Comparison of ENCODE assay signal across 14 cellular contexts in the genomic region with DNA sequence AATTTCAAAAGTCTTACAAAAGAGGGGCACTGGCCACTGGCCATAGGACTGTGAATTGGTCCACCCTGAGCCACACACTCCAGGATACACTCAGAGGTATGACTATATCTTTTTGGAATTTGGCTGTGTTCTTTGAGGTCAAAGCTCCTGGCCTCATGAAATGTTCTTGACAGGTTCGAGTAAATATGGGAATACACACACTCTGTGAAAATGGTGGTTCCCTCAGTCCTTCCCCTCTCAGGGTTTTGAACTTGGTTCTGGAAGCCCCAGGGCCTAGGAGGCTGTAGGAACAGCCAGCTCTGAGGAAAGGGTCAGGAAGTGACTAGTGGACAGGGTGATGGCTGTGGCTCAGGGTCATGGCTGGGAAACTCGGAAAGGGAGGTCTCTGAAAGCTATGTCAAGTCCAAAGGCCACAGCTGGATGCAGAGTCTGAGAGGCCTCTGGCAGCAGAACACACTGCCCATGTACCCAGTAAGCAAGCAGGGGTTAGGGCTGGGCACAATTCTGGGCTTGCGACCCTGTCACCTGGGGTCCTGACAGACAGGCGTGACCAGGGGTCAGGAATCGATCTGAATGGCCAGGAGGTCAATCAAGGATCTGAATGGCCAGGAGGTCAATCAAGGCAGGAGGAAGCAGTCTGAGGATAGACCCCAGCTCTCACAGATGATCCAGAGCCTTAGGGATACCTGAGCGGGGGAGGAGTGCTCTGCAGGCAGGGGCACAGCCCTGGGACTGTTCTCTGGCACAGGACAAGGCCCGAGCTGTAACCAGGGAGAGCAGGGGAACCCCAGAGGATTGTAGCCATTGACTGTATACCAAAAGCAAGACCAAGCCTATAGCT.
DNase-seq lines count a peak whose midpoint lies in the region; ATAC-seq, FAIRE-seq and TF ChIP-seq lines count a peak whose summit lies in the region.
"Had no signal": no experiment of that assay in that cellular context is flagged by ENCODE, and none has a peak within 500 bp of the region (broad histone marks: within the 10 kb centered on the region; RNA-seq: fewer than 3 reads in every experiment).

No MANE protein-coding gene starts in this region.

- H3K4me2 ChIP-seq in HCT116 (ENCODE audit: low read length), result peak overlapping the region; percentile 26
- no peak overlapping the region for H3K4me2 ChIP-seq in keratinocyte (ENCODE audit: control insufficient read depth, extremely low read depth, insufficient read depth, low read depth, low read length)

- FAIRE-seq in keratinocyte (lab: Jason Lieb, UNC), result peak; percentile 56

- no peak overlapping the region for H3K4me3 Mint-ChIP-seq in MCF 10A (ENCODE audit: unreplicated experiment)

- H3K4me1 Mint-ChIP-seq in MCF 10A (ENCODE audit: insufficient read depth, unreplicated experiment), result peaks cover 50% of the 10 kb centered on the region

- TF ChIP-seq RAD21 in HCT116 (IDR thresholded peaks at IDR 0.05; ENCODE audit: low read depth), result no peak

- intact Hi-C loops in HCT116 (cut with micrococcal nuclease) (no loop called here), MCF 10A (cut with micrococcal nuclease) (loop anchor here (10.0 kb wide), 1 partner anchor 119 kb away; no protein-coding TSS in a partner anchor), testis (cut with DNase I; ENCODE audit: low total_unique reads) (no loop called here), sigmoid colon (cut with DNase I) (no loop called here)

- no peaks in the 10 kb centered on the region for H4K20me1 ChIP-seq in HCT116 (ENCODE audit: insufficient read depth)
- H4K20me1 ChIP-seq in keratinocyte (ENCODE audit: control insufficient read depth, extremely low read depth, insufficient read depth, low read length), result no peaks in the 10 kb centered on the region

- H3K27ac Mint-ChIP-seq in MCF 10A (ENCODE audit: low read depth, unreplicated experiment), result peak overlapping the region; percentile 84

- H3K27me3 ChIP-seq in HCT116 (ENCODE audit: insufficient read depth, low read length) (no peaks in the 10 kb centered on the region), keratinocyte (ENCODE audit: control insufficient read depth, extremely low read depth, insufficient read depth, low read length) (no peaks in the 10 kb centered on the region), testis (no peaks in the 10 kb centered on the region), sigmoid colon (no peaks in the 10 kb centered on the region)
- H3K27me3 ChIP-seq: cardiac muscle cell, uterus had no signal

- peak; percentile 54 for ATAC-seq in HCT116
- ATAC-seq in HG03439 (IDR thresholded peaks at IDR 0.05; ENCODE audit: unreplicated experiment), result no peak
- ATAC-seq: Panc1 had no signal

- no peaks in the 10 kb centered on the region for H3K9me2 ChIP-seq in HCT116 (ENCODE audit: insufficient read depth)

- no peak overlapping the region for H3K4me3 ChIP-seq in HCT116 (replicated peaks in 1 of 2; ENCODE audit: low read depth in 1 of 2, low read length in 2 of 2)
- no peak overlapping the region for H3K4me3 ChIP-seq in keratinocyte (ENCODE audit: control insufficient read depth in 2 of 3, extremely low read depth in 1 of 3, insufficient read depth in 2 of 3, low read depth in 1 of 3, low read length in 3 of 3)
- no peak overlapping the region for H3K4me3 ChIP-seq in testis
- no peak overlapping the region for H3K4me3 ChIP-seq in sigmoid colon
- H3K4me3 ChIP-seq: cardiac muscle cell, uterus had no signal

- DNase-seq in HCT116 (ENCODE audit: low read depth, low spot score), result no peak
- peak; percentile 85 for DNase-seq in MCF 10A (ENCODE audit: unreplicated experiment)
- DNase-seq in keratinocyte (ENCODE audit: low read depth, low spot score), result no peak
- DNase-seq in testis, result peak; percentile 10
- no peak for DNase-seq in sigmoid colon
- DNase-seq in NCI-H2107 (lab: John Stamatoyannopoulos, UW), result no peak
- no peak for DNase-seq in NCI-H1930 (lab: John Stamatoyannopoulos, UW)
- DNase-seq: activated T-cell treated with anti-CD3 and anti-CD28 coated beads for 4 hours, DMS153, NCI-H146, uterus had no signal

- H3K9me3 ChIP-seq in HCT116 (ENCODE audit: control insufficient read depth in 1 of 2, insufficient read depth in 1 of 2, low read depth in 1 of 2, low read length in 2 of 2), result no peaks in the 10 kb centered on the region
- no peaks in the 10 kb centered on the region for H3K9me3 ChIP-seq in keratinocyte (ENCODE audit: control insufficient read depth, low read depth, low read length)
- H3K9me3 ChIP-seq in testis, result no peaks in the 10 kb centered on the region
- H3K9me3 ChIP-seq in sigmoid colon, result no peaks in the 10 kb centered on the region
- H3K9me3 ChIP-seq: uterus had no signal

- TF ChIP-seq CTCF in HCT116 (IDR thresholded peaks at IDR 0.05 in 2 of 3, conservative IDR thresholded peaks at IDR 0.05 in 1 of 3; ENCODE audit: borderline replicate concordance in 1 of 3, insufficient read depth in 1 of 3, low read depth in 2 of 3, low read length in 2 of 3) (no peak), MCF 10A (IDR thresholded peaks at IDR 0.05; ENCODE audit: unreplicated experiment) (no peak), keratinocyte (optimal IDR thresholded peaks at IDR 0.05 in 1 of 3, IDR thresholded peaks at IDR 0.05 in 1 of 3, conservative IDR thresholded peaks at IDR 0.05 in 1 of 3; ENCODE audit: extremely low read depth in 1 of 3, insufficient read depth in 2 of 3, low read length in 3 of 3) (no peak), testis (IDR thresholded peaks at IDR 0.05) (no peak), sigmoid colon (IDR thresholded peaks at IDR 0.05) (no peak)

- no peaks in the 10 kb centered on the region for H3K27me3 Mint-ChIP-seq in MCF 10A (ENCODE audit: insufficient read depth, unreplicated experiment)

- peaks cover 6% of the 10 kb centered on the region for H3K36me3 Mint-ChIP-seq in MCF 10A (ENCODE audit: insufficient read depth, unreplicated experiment)

- TF ChIP-seq POLR2A in HCT116 (IDR thresholded peaks at IDR 0.05; ENCODE audit: borderline replicate concordance, extremely low read depth, insufficient read depth, insufficient read length), result no peak
- no peak for TF ChIP-seq POLR2A in testis (IDR thresholded peaks at IDR 0.05)
- TF ChIP-seq POLR2A in sigmoid colon (IDR thresholded peaks at IDR 0.05), result no peak

- CTCF ChIA-PET in HCT116 (lab: Charles Lee) (no interaction called here), MCF 10A (lab: Yijun Ruan, JAX) (interaction anchor here (0.7 to 1.1 kb wide), 4 partner anchors 123 to 291 kb away, joined by 3 to 4 read pairs (median 3); no protein-coding TSS in a partner anchor)

- BruUV-seq in HCT116 (replicated peaks; lab: Mats Ljungman, UMichigan) (no TSS peak), MCF 10A (replicated peaks; lab: Mats Ljungman, UMichigan) (no TSS peak)

- POLR2A ChIA-PET in HCT116 (lab: Charles Lee), result no interaction called here
- POLR2A ChIA-PET in MCF 10A (lab: Yijun Ruan, JAX), result interaction anchor here (0.6 to 2.1 kb wide), 4 partner anchors 9 to 20 kb away, joined by 3 to 7 read pairs (median 4); no protein-coding TSS in a partner anchor

- no peaks in the 10 kb centered on the region for H3K9me3 Mint-ChIP-seq in MCF 10A (ENCODE audit: unreplicated experiment)

- no peak overlapping the region for H3K27ac ChIP-seq in HCT116 (ENCODE audit: low read depth, low read length)
- no peak overlapping the region for H3K27ac ChIP-seq in keratinocyte (ENCODE audit: control insufficient read depth, insufficient read depth, low read length)
- H3K27ac ChIP-seq in testis, result no peak overlapping the region
- peak overlapping the region in 1 of 4 donors; percentile 77 for H3K27ac ChIP-seq in sigmoid colon
- H3K27ac ChIP-seq: cardiac muscle cell, uterus had no signal

- H3K36me3 ChIP-seq in HCT116 (ENCODE audit: control insufficient read depth in 1 of 2, insufficient read depth in 2 of 2, low read length in 2 of 2) (no peaks in the 10 kb centered on the region), keratinocyte (ENCODE audit: control insufficient read depth in 2 of 2, extremely low read depth in 1 of 2, insufficient read depth in 2 of 2, low read length in 2 of 2) (no peaks in the 10 kb centered on the region), testis (ENCODE audit: low read depth, missing control alignments) (no peaks in the 10 kb centered on the region), sigmoid colon (no peaks in the 10 kb centered on the region)
- H3K36me3 ChIP-seq: cardiac muscle cell, uterus had no signal

- no peaks in the 10 kb centered on the region for H3K9me1 ChIP-seq in keratinocyte (ENCODE audit: control insufficient read depth, extremely low read depth, insufficient read depth, low read length)

- no peak for TF ChIP-seq EP300 in sigmoid colon (IDR thresholded peaks at IDR 0.05)

- RAD21 ChIA-PET in HCT116 (lab: Charles Lee; ENCODE audit: low non-redundant PET in 1 of 2, low total read pairs in 2 of 2, uncharacterized antibody in 2 of 2, unreplicated experiment in 2 of 2), result no interaction called here

- H3K4me1 ChIP-seq in HCT116 (ENCODE audit: control insufficient read depth in 1 of 2, insufficient read depth in 2 of 2, low read length in 2 of 2) (peaks cover 10 to 20% of the 10 kb centered on the region in 2 experiments), keratinocyte (ENCODE audit: control insufficient read depth, extremely low read depth, insufficient read depth, low read length) (peaks cover 2% of the 10 kb centered on the region), testis (no peaks in the 10 kb centered on the region), sigmoid colon (peaks cover 0 to 9% (median 3%) of the 10 kb centered on the region in 4 donors)
- H3K4me1 ChIP-seq: uterus had no signal

- WGBS in testis, 2 donors, result 82 to 89% methylated on average over 7 of the region's 7 CpGs
- WGBS in sigmoid colon, 2 donors, result 83 to 86% methylated on average over 7 of the region's 7 CpGs

- H3K9ac ChIP-seq in HCT116 (ENCODE audit: low read length), result no peak overlapping the region
- no peak overlapping the region for H3K9ac ChIP-seq in keratinocyte (ENCODE audit: control insufficient read depth, extremely low read depth, insufficient read depth, low read length)

- dilution Hi-C loops in keratinocyte (cut with MboI; ENCODE audit: extremely low pct_ligation_motif_present, low sequenced_read_pairs), result no loop called here

- no peak overlapping the region for H2AFZ ChIP-seq in HCT116 (ENCODE audit: low read depth, low read length, poor library complexity, severe bottlenecking)
- no peak overlapping the region for H2AFZ ChIP-seq in keratinocyte (ENCODE audit: control insufficient read depth, low read length)

- H3K79me2 ChIP-seq in HCT116 (ENCODE audit: insufficient read depth, low read length) (no peaks in the 10 kb centered on the region), keratinocyte (ENCODE audit: control insufficient read depth, insufficient read depth, low read length) (no peaks in the 10 kb centered on the region)

TF ChIP-seq in HCT116, 20 proteins besides CTCF, POLR2A, EP300 and RAD21:
- no peak for TF ChIP-seq YY1 (IDR thresholded peaks at IDR 0.05; ENCODE audit: extremely low read depth, insufficient replicate concordance, low read depth, low read length)

Comparison
In these comparisons a context has a peak if more than half of its experiments do, and no peak if none do; other contexts are left out.
1. DNase-seq: peak in MCF 10A (single experiment) and testis (single experiment); none in HCT116 (single experiment), keratinocyte (single experiment), sigmoid colon (single experiment), NCI-H2107 (single experiment) and NCI-H1930 (0 of 2).